8 cellular contexts compared by ENCODE assay signal in the genomic region with DNA sequence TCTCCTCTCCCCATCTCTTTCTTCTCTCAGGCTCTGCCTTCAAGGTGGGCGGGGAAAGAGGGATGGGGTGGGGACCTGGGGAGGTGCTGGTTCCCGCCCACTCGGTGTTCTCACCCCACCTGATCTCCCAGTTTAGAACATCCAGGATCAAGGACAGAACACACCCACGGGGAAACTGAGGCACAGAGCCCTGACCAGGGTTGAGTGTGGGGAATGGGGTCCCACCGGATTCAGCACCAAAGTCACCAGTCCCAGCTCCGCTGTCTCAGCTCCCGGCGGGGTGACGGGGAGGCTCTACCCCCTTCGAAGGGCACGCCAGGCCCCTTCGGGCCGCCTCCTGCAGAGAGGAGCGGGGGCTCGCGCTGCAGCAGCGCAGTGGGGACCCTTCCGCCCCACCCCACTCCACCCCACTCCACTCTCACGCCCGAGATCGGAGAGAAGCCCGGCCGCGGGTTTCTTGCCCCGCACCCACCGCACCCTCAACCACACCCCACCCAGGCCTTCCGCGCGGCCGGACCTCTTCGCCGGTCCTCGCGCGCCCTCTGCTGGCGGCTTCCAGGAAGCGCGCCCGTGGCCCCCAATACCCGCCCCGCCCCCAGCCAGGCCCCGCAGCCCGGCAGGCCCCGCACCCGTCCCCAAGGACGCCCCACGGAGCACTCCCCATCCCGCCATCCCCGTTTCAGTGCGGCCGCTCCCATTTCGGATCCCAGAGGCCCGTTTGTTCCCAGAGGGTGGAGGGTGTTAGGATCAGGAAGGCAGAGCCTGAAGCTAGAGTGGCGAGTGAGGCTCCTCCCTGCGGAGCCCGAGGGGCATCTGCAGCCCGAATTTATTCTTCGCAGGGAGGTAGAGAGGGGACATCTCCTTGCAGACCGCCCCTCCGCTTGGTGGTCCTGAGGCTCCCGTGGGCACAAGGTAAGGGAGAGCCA. TPM values are rescaled to one million over a fixed set of nuclear protein-coding genes. Genes with fewer than 3 reads are reported as not detected.
DNase-seq lines count a peak whose midpoint lies in the region; ATAC-seq and TF ChIP-seq lines count a peak whose summit lies in the region.

No MANE protein-coding gene starts in this region.

- H3K9me2 ChIP-seq in SU-DHL-6 (replicated peaks; ENCODE audit: insufficient read depth, low read length): no peaks in the 10 kb centered on the region

- no peaks in the 10 kb centered on the region for H3K36me3 ChIP-seq in SU-DHL-6 (ENCODE audit: low read length)
- no peaks in the 10 kb centered on the region for H3K36me3 ChIP-seq in left ventricle myocardium inferior
- no peaks in the 10 kb centered on the region for H3K36me3 ChIP-seq in upper lobe of right lung

- no peak overlapping the region for H3K27ac ChIP-seq in SU-DHL-6 (ENCODE audit: low read depth, low read length)
- H3K27ac ChIP-seq in left ventricle myocardium inferior (replicated peaks): no peak overlapping the region
- no peak overlapping the region for H3K27ac ChIP-seq in upper lobe of right lung

- no peaks in the 10 kb centered on the region; the same call in 1 of the 2 replicates for H3K27me3 ChIP-seq in SU-DHL-6 (ENCODE audit: low read length)
- peaks cover 50% of the 10 kb centered on the region for H3K27me3 ChIP-seq in left ventricle myocardium inferior (ENCODE audit: low read depth)
- peaks cover 47% of the 10 kb centered on the region for H3K27me3 ChIP-seq in upper lobe of right lung

- peak overlapping the region; percentile 94 for H2AFZ ChIP-seq in SU-DHL-6 (ENCODE audit: low read depth, low read length, severe bottlenecking)

- no peaks in the 10 kb centered on the region for H3F3A ChIP-seq in SU-DHL-6 (ENCODE audit: insufficient read depth)

- DNase-seq in Calu3 (peak; percentile 76), KBM-7 (peak; percentile 82), left ventricle myocardium inferior (peak; percentile 81), progenitor cell of endocrine pancreas (ENCODE audit: low spot score, unreplicated experiment) (peak; percentile 76), upper lobe of right lung (peak; percentile 90)
- peak; percentile 88 for DNase-seq in activated naive CD8-positive, alpha-beta T cell treated with anti-CD3 and anti-CD28 coated beads, Interleukin-2, amount 50 U/mL, for 24 hours

- H3K9ac ChIP-seq in SU-DHL-6 (ENCODE audit: low read length): peak overlapping the region; percentile 55

- H3K79me2 ChIP-seq in SU-DHL-6 (ENCODE audit: insufficient read depth, low read length): no peaks in the 10 kb centered on the region

- no peaks in the 10 kb centered on the region for H4K20me1 ChIP-seq in SU-DHL-6 (ENCODE audit: low read depth, low read length)

- CTCF ChIA-PET in Calu3 (lab: Charles Lee): interaction anchor here (0.6 to 1.5 kb wide), 14 partner anchors 9 to 1986 kb away, joined by 3 to 11 read pairs (median 4); a partner anchor contains a TSS

- H3K4me3 ChIP-seq in SU-DHL-6 (ENCODE audit: insufficient read depth, low read length, poor library complexity, severe bottlenecking) (peak overlapping the region; percentile 67), left ventricle myocardium inferior (peak overlapping the region; percentile 70), upper lobe of right lung (peak overlapping the region; percentile 54)

- no peaks in the 10 kb centered on the region for H3K9me3 Mint-ChIP-seq in Calu3 (ENCODE audit: low read depth, unreplicated experiment)
- no peaks in the 10 kb centered on the region for H3K9me3 Mint-ChIP-seq in activated naive CD8-positive, alpha-beta T cell treated with anti-CD3 and anti-CD28 coated beads, Interleukin-2, amount 50 U/mL, for 24 hours
- H3K9me3 Mint-ChIP-seq in progenitor cell of endocrine pancreas (ENCODE audit: low read depth): peaks cover 3% of the 10 kb centered on the region

- TF ChIP-seq CTCF in Calu3 (IDR thresholded peaks at IDR 0.05; ENCODE audit: unreplicated experiment) (peak; percentile 85), SU-DHL-6 (IDR thresholded peaks at IDR 0.05; ENCODE audit: insufficient read depth, low read length, poor library complexity, severe bottlenecking) (peak; percentile 72), left ventricle myocardium inferior (IDR thresholded peaks at IDR 0.05; ENCODE audit: borderline replicate concordance) (peak; percentile 92), progenitor cell of endocrine pancreas (IDR thresholded peaks at IDR 0.05; ENCODE audit: unreplicated experiment) (peak; percentile 91), upper lobe of right lung (IDR thresholded peaks at IDR 0.05) (peak; percentile 88)

- ATAC-seq in GM21423 (IDR thresholded peaks at IDR 0.05; ENCODE audit: unreplicated experiment): peak; percentile 61
- ATAC-seq in activated naive CD8-positive, alpha-beta T cell treated with anti-CD3 and anti-CD28 coated beads, Interleukin-2, amount 50 U/mL, for 24 hours: peak; percentile 73
- peak; percentile 95 for ATAC-seq in upper lobe of right lung

- H3K4me3 Mint-ChIP-seq in Calu3 (ENCODE audit: low read depth, unreplicated experiment) (peak overlapping the region; percentile 75), progenitor cell of endocrine pancreas (ENCODE audit: low read depth) (peak overlapping the region; percentile 71)
- peak overlapping the region; percentile 70 for H3K4me3 Mint-ChIP-seq in activated naive CD8-positive, alpha-beta T cell treated with anti-CD3 and anti-CD28 coated beads, Interleukin-2, amount 50 U/mL, for 24 hours

- peak overlapping the region; percentile 86 for H3K4me2 ChIP-seq in SU-DHL-6 (ENCODE audit: low read depth, low read length, poor library complexity, severe bottlenecking)

- BruUV-seq in Calu3 (replicated peaks; lab: Mats Ljungman, UMichigan): no TSS peak

- intact Hi-C loops in Calu3 (cut with micrococcal nuclease; ENCODE audit: unreplicated experiment) (loop anchor here (5.0 kb wide), 3 partner anchors 273 to 408 kb away; no protein-coding TSS in a partner anchor), left ventricle myocardium inferior (cut with micrococcal nuclease) (no loop called here), upper lobe of right lung (cut with DNase I) (loop anchor here (10.0 kb wide), 1 partner anchor 355 kb away; no protein-coding TSS in a partner anchor)

- no peak overlapping the region for H3K27ac Mint-ChIP-seq in Calu3 (ENCODE audit: unreplicated experiment)
- no peak overlapping the region for H3K27ac Mint-ChIP-seq in activated naive CD8-positive, alpha-beta T cell treated with anti-CD3 and anti-CD28 coated beads, Interleukin-2, amount 50 U/mL, for 24 hours
- H3K27ac Mint-ChIP-seq in progenitor cell of endocrine pancreas: peak overlapping the region; percentile 45

- H3K4me1 Mint-ChIP-seq in Calu3 (ENCODE audit: low read depth, unreplicated experiment) (no peaks in the 10 kb centered on the region), progenitor cell of endocrine pancreas (ENCODE audit: low read depth) (peaks cover 13% of the 10 kb centered on the region)
- H3K4me1 Mint-ChIP-seq in activated naive CD8-positive, alpha-beta T cell treated with anti-CD3 and anti-CD28 coated beads, Interleukin-2, amount 50 U/mL, for 24 hours: peaks cover 14% of the 10 kb centered on the region

- H3K27me3 Mint-ChIP-seq in Calu3 (ENCODE audit: unreplicated experiment) (peaks cover 63% of the 10 kb centered on the region), progenitor cell of endocrine pancreas (peaks cover 69% of the 10 kb centered on the region)
- peaks cover 46% of the 10 kb centered on the region for H3K27me3 Mint-ChIP-seq in activated naive CD8-positive, alpha-beta T cell treated with anti-CD3 and anti-CD28 coated beads, Interleukin-2, amount 50 U/mL, for 24 hours

- H3K9me3 ChIP-seq in SU-DHL-6 (ENCODE audit: insufficient read depth, low read length): no peaks in the 10 kb centered on the region
- peaks cover 17% of the 10 kb centered on the region for H3K9me3 ChIP-seq in left ventricle myocardium inferior (replicated peaks)
- no peaks in the 10 kb centered on the region for H3K9me3 ChIP-seq in upper lobe of right lung

- in situ Hi-C loops in KBM-7 (cut with MboI; ENCODE audit: low pct_unique_long_range_greater_than_20kb, low sequenced_read_pairs): loop anchor here (25.0 kb wide), 1 partner anchor 283 kb away; no protein-coding TSS in a partner anchor

- H3K36me3 Mint-ChIP-seq in Calu3 (ENCODE audit: insufficient read depth, unreplicated experiment) (peaks cover 19% of the 10 kb centered on the region), progenitor cell of endocrine pancreas (ENCODE audit: insufficient read depth) (no peaks in the 10 kb centered on the region)
- no peaks in the 10 kb centered on the region for H3K36me3 Mint-ChIP-seq in activated naive CD8-positive, alpha-beta T cell treated with anti-CD3 and anti-CD28 coated beads, Interleukin-2, amount 50 U/mL, for 24 hours (ENCODE audit: low read depth)

- H3K4me1 ChIP-seq in left ventricle myocardium inferior (peaks cover 27% of the 10 kb centered on the region), upper lobe of right lung (peaks cover 22% of the 10 kb centered on the region)

RNA-seq across cellular contexts. Expression of a gene that starts 18.0 kb away (rescaled TPM):
- total RNA-seq in Calu3 (2022) (25.7 and 28.4 TPM in 2 replicates), left ventricle myocardium inferior (16.7 TPM), progenitor cell of endocrine pancreas (49.3 and 55.9 TPM in 2 replicates), upper lobe of right lung (30.4 TPM)

RNA-seq across cellular contexts. Expression of a gene that starts 18.0 kb away (rescaled TPM):
- total RNA-seq in Calu3 (2022) (11.7 and 12.5 TPM in 2 replicates), left ventricle myocardium inferior (24.0 TPM), progenitor cell of endocrine pancreas (27.4 and 36.9 TPM in 2 replicates), upper lobe of right lung (7.2 TPM)
